ENCODE assay signal across 20 cellular contexts in genomic region chr2:1515073-1515430, GRCh38.
"Had no signal": no experiment of that assay in that cellular context is flagged by ENCODE, and none has a peak within 500 bp of the region (broad histone marks: within the 10 kb centered on the region; RNA-seq: fewer than 3 reads in every experiment).

No MANE protein-coding gene starts in this region.

- DNase-seq: effector memory CD8-positive, alpha-beta T cell; esophagus squamous epithelium; foreskin fibroblast; immature natural killer cell; left colon; left ventricle myocardium superior; mesenchymal stem cell; midbrain; stimulated activated CD4-positive, alpha-beta T cell treated with anti-CD3 and anti-CD28 coated beads, Interleukin-4, amount 100 ng/mL, for 1 hour; stimulated activated CD8-positive, alpha-beta memory T cell treated with anti-CD3 and anti-CD28 coated beads, Interleukin-4, amount 100 ng/mL, for 48 hours; stimulated activated naive CD8-positive, alpha-beta T cell treated with anti-CD3 and anti-CD28 coated beads, Interleukin-15, Interleukin-2, amounts not matched to agents 100 U/mL and 50 U/mL, for 24 hours had no signal

- H3K27ac Mint-ChIP-seq: dendritic cell treated with granulocyte-macrophage colony-stimulating factor and Interleukin-4, amounts not matched to agents 40 ng/mL and 50 ng/mL, for 4 days; effector memory CD8-positive, alpha-beta T cell; immature natural killer cell; natural killer cell treated with Interleukin-12 subunit alpha and Interleukin-12 subunit beta and Interleukin-15 and Interleukin-18, amount 100 ng/mL, for 72 hours; stimulated activated effector memory CD8-positive, alpha-beta T cell treated with anti-CD3 and anti-CD28 coated beads, Interleukin-12 subunit alpha, Interleukin-12 subunit beta, amount 100 ng/mL, for 72 hours; type B pancreatic cell had no signal

- H3K4me1 ChIP-seq: gastroesophageal sphincter had no signal

- H3K27ac ChIP-seq: esophagus squamous epithelium, gastroesophageal sphincter, suprapubic skin had no signal

- H3K4me3 ChIP-seq: esophagus squamous epithelium, gastroesophageal sphincter, lung, smooth muscle cell, suprapubic skin, thyroid gland had no signal

- ATAC-seq: effector memory CD8-positive, alpha-beta T cell; gastroesophageal sphincter; left colon; left ventricle myocardium superior; natural killer cell treated with Interleukin-12 subunit alpha and Interleukin-12 subunit beta and Interleukin-15 and Interleukin-18, amount 100 ng/mL, for 72 hours; stimulated activated effector memory CD8-positive, alpha-beta T cell treated with anti-CD3 and anti-CD28 coated beads, Interleukin-12 subunit alpha, Interleukin-12 subunit beta, amount 100 ng/mL, for 72 hours; stimulated activated naive CD8-positive, alpha-beta T cell treated with anti-CD3 and anti-CD28 coated beads, Interleukin-15, Interleukin-2, amounts not matched to agents 100 U/mL and 50 U/mL, for 24 hours had no signal

- H3K36me3 ChIP-seq: esophagus squamous epithelium, gastroesophageal sphincter, suprapubic skin had no signal

- H3K9me3 ChIP-seq: esophagus squamous epithelium, gastroesophageal sphincter, suprapubic skin, thyroid gland had no signal

- H3K27me3 ChIP-seq: thyroid gland had no signal

- H3K36me3 Mint-ChIP-seq: immature natural killer cell; natural killer cell treated with Interleukin-12 subunit alpha and Interleukin-12 subunit beta and Interleukin-15 and Interleukin-18, amount 100 ng/mL, for 72 hours; stimulated activated effector memory CD8-positive, alpha-beta T cell treated with anti-CD3 and anti-CD28 coated beads, Interleukin-12 subunit alpha, Interleukin-12 subunit beta, amount 100 ng/mL, for 72 hours; type B pancreatic cell had no signal

- H3K9me3 Mint-ChIP-seq: dendritic cell treated with granulocyte-macrophage colony-stimulating factor and Interleukin-4, amounts not matched to agents 40 ng/mL and 50 ng/mL, for 4 days; effector memory CD8-positive, alpha-beta T cell; immature natural killer cell; natural killer cell treated with Interleukin-12 subunit alpha and Interleukin-12 subunit beta and Interleukin-15 and Interleukin-18, amount 100 ng/mL, for 72 hours; stimulated activated effector memory CD8-positive, alpha-beta T cell treated with anti-CD3 and anti-CD28 coated beads, Interleukin-12 subunit alpha, Interleukin-12 subunit beta, amount 100 ng/mL, for 72 hours; type B pancreatic cell had no signal

- H3K27me3 Mint-ChIP-seq: dendritic cell treated with granulocyte-macrophage colony-stimulating factor and Interleukin-4, amounts not matched to agents 40 ng/mL and 50 ng/mL, for 4 days had no signal

- H3K4me3 Mint-ChIP-seq: dendritic cell treated with granulocyte-macrophage colony-stimulating factor and Interleukin-4, amounts not matched to agents 40 ng/mL and 50 ng/mL, for 4 days; effector memory CD8-positive, alpha-beta T cell; immature natural killer cell; natural killer cell treated with Interleukin-12 subunit alpha and Interleukin-12 subunit beta and Interleukin-15 and Interleukin-18, amount 100 ng/mL, for 72 hours; stimulated activated effector memory CD8-positive, alpha-beta T cell treated with anti-CD3 and anti-CD28 coated beads, Interleukin-12 subunit alpha, Interleukin-12 subunit beta, amount 100 ng/mL, for 72 hours; type B pancreatic cell had no signal

- H3K4me2 ChIP-seq: smooth muscle cell had no signal
